27 cellular contexts compared by ENCODE assay signal in genomic region chr4:170227928-170228327, GRCh38.
DNase-seq lines count a peak whose midpoint lies in the region; ATAC-seq and TF ChIP-seq lines count a peak whose summit lies in the region.
"Had no signal": no experiment of that assay in that cellular context is flagged by ENCODE, and none has a peak within 500 bp of the region (broad histone marks: within the 10 kb centered on the region; RNA-seq: fewer than 3 reads in every experiment).

No MANE protein-coding gene starts in this region.

- WGBS in mammary epithelial cell (ENCODE audit: low coverage, missing lambda C conversion rate): 94% methylated on average over 2 of the region's 2 CpGs

- TF ChIP-seq POLR2A in breast epithelium (IDR thresholded peaks at IDR 0.05): no peak

- peak; percentile 38; the same call in 1 of the 3 replicates for ATAC-seq in SK-N-SH treated with all-trans-retinoic acid at 6 μM for 48 hours
- ATAC-seq: naive thymus-derived CD4-positive, alpha-beta T cell had no signal

- H3K27ac Mint-ChIP-seq in type B pancreatic cell: no peak overlapping the region
- H3K27ac Mint-ChIP-seq: activated B cell treated with CpG ODN at 0.5 μM for 24 hours; activated T-helper 1 cell treated with anti-CD3 and anti-CD28 coated beads, Interleukin-12 subunit alpha, Interleukin-12 subunit beta, Interleukin-2, Interleukin-4 antibody, amounts not matched to agents 30 ng/mL and 10 ng/mL and 1 ng/mL, durations not matched to agents 14 hours and 24 hours and 36 hours; B cell; CD8-positive, alpha-beta memory T cell; mesothelial cell of epicardium; naive thymus-derived CD4-positive, alpha-beta T cell; stimulated activated naive CD8-positive, alpha-beta T cell treated with anti-CD3 and anti-CD28 coated beads, Interleukin-15, Interleukin-2, amounts not matched to agents 100 ng/mL and 50 ng/mL, for 24 hours had no signal

- no peaks in the 10 kb centered on the region for H3K9me3 Mint-ChIP-seq in type B pancreatic cell
- H3K9me3 Mint-ChIP-seq: activated B cell treated with CpG ODN at 0.5 μM for 24 hours; activated T-helper 1 cell treated with anti-CD3 and anti-CD28 coated beads, Interleukin-12 subunit alpha, Interleukin-12 subunit beta, Interleukin-2, Interleukin-4 antibody, amounts not matched to agents 30 ng/mL and 10 ng/mL and 1 ng/mL, durations not matched to agents 14 hours and 24 hours and 36 hours; mesothelial cell of epicardium had no signal

- H2AFZ ChIP-seq in mammary epithelial cell (ENCODE audit: low read depth, low read length): peak overlapping the region; percentile 75

- dilution Hi-C loops in mammary epithelial cell (cut with HindIII; ENCODE audit: low sequenced_read_pairs): no loop called here

- H3K9me3 ChIP-seq in mammary epithelial cell (replicated peaks; ENCODE audit: insufficient read depth, low read length) (no peaks in the 10 kb centered on the region), breast epithelium (no peaks in the 10 kb centered on the region), MG63 (no peaks in the 10 kb centered on the region)
- H3K9me3 ChIP-seq: left ventricle myocardium inferior had no signal

- DNase-seq in mammary epithelial cell (peak; percentile 15), breast epithelium (ENCODE audit: low spot score in 2 of 2) (no peak), fibroblast of mammary gland (ENCODE audit: low read depth) (no peak), type B pancreatic cell (ENCODE audit: extremely low spot score, unreplicated experiment) (no peak), DMS79 (lab: John Stamatoyannopoulos, UW) (no peak), MG63 (no peak), DMS79 treated with DMSO at 0.1 percent for 48 hours (lab: John Stamatoyannopoulos, UW) (no peak)
- DNase-seq: activated B cell treated with CpG ODN at 0.5 μM for 24 hours; activated naive CD4-positive, alpha-beta T cell treated with anti-CD3 and anti-CD28 coated beads, Interleukin-2, amount 50 U/mL, for 16 hours; CD8-positive, alpha-beta memory T cell; GF-D8; hypothalamus; left ventricle myocardium inferior; naive thymus-derived CD4-positive, alpha-beta T cell; NCI-H1694; NCI-H2171 treated with DMSO at 0.1 percent for 48 hours; NCI-H510A treated with DMSO at 0.1 percent for 48 hours; occipital lobe; Right ventricle myocardium superior; SW 1271; T1000 had no signal

- H4K20me1 ChIP-seq in mammary epithelial cell (ENCODE audit: insufficient read depth, low read length): no peaks in the 10 kb centered on the region

- H3K4me1 ChIP-seq in mammary epithelial cell (ENCODE audit: insufficient read depth, low read length): peaks cover 14% of the 10 kb centered on the region
- H3K4me1 ChIP-seq in breast epithelium: no peaks in the 10 kb centered on the region
- H3K4me1 ChIP-seq: left ventricle myocardium inferior had no signal

- no peaks in the 10 kb centered on the region for H3K27me3 Mint-ChIP-seq in type B pancreatic cell
- H3K27me3 Mint-ChIP-seq: activated B cell treated with CpG ODN at 0.5 μM for 24 hours; B cell; naive thymus-derived CD4-positive, alpha-beta T cell; stimulated activated naive CD8-positive, alpha-beta T cell treated with anti-CD3 and anti-CD28 coated beads, Interleukin-15, Interleukin-2, amounts not matched to agents 100 ng/mL and 50 ng/mL, for 24 hours had no signal

- CTCF ChIA-PET in mammary epithelial cell (lab: Charles Lee; ENCODE audit: low non-redundant PET): no interaction called here

- H3K27ac ChIP-seq in mammary epithelial cell (ENCODE audit: insufficient read depth, low read depth, low read length) (no peak overlapping the region), breast epithelium (no peak overlapping the region)
- H3K27ac ChIP-seq: cardiac muscle cell, left ventricle myocardium inferior had no signal

- in situ Hi-C loops in mammary epithelial cell (cut with MboI; ENCODE audit: low sequenced_read_pairs in 2 of 2): no loop called here

- H3K4me3 ChIP-seq in mammary epithelial cell (replicated peaks in 1 of 3; ENCODE audit: insufficient read depth in 1 of 3, low read depth in 2 of 3, low read length in 3 of 3) (no peak overlapping the region), breast epithelium (no peak overlapping the region), fibroblast of mammary gland (ENCODE audit: control insufficient read depth, low read depth, low read length) (no peak overlapping the region), MG63 (no peak overlapping the region)
- H3K4me3 ChIP-seq: cardiac muscle cell, left ventricle myocardium inferior had no signal

- TF ChIP-seq CTCF in mammary epithelial cell (conservative IDR thresholded peaks at IDR 0.05 in 1 of 2, IDR thresholded peaks at IDR 0.05 in 1 of 2; ENCODE audit: extremely low read depth in 1 of 2, insufficient read depth in 1 of 2, low read depth in 1 of 2, low read length in 2 of 2) (peak; percentile 3 to 19), breast epithelium (IDR thresholded peaks at IDR 0.05) (no peak), fibroblast of mammary gland (conservative IDR thresholded peaks at IDR 0.05; ENCODE audit: control insufficient read depth, insufficient read depth, low read depth, low read length) (peak; percentile 3), type B pancreatic cell (conservative IDR thresholded peaks at IDR 0.05) (peak; percentile 54)

- no TSS peak for BruUV-seq in mammary epithelial cell (replicated peaks; lab: Mats Ljungman, UMichigan)

- intact Hi-C loops in mammary epithelial cell (cut with micrococcal nuclease) (no loop called here), breast epithelium (cut with DNase I; ENCODE audit: low total_unique reads) (no loop called here)

- no peaks in the 10 kb centered on the region for H3K4me1 Mint-ChIP-seq in type B pancreatic cell (ENCODE audit: unreplicated experiment)
- H3K4me1 Mint-ChIP-seq: CD8-positive, alpha-beta memory T cell; naive thymus-derived CD4-positive, alpha-beta T cell had no signal

- no peaks in the 10 kb centered on the region for H3K79me2 ChIP-seq in mammary epithelial cell (ENCODE audit: insufficient read depth, low read length)

- H3K36me3 ChIP-seq in mammary epithelial cell (ENCODE audit: insufficient read depth, low read length) (no peaks in the 10 kb centered on the region), breast epithelium (no peaks in the 10 kb centered on the region), MG63 (no peaks in the 10 kb centered on the region)
- H3K36me3 ChIP-seq: cardiac muscle cell, left ventricle myocardium inferior had no signal

- no peaks in the 10 kb centered on the region for H3K36me3 Mint-ChIP-seq in type B pancreatic cell
- H3K36me3 Mint-ChIP-seq: CD8-positive, alpha-beta memory T cell; mesothelial cell of epicardium; naive thymus-derived CD4-positive, alpha-beta T cell had no signal

- H3K4me2 ChIP-seq in mammary epithelial cell (ENCODE audit: insufficient read depth, low read depth, low read length): no peak overlapping the region

- H3K4me3 Mint-ChIP-seq in type B pancreatic cell: no peak overlapping the region
- H3K4me3 Mint-ChIP-seq: activated B cell treated with CpG ODN at 0.5 μM for 24 hours; activated T-helper 1 cell treated with anti-CD3 and anti-CD28 coated beads, Interleukin-12 subunit alpha, Interleukin-12 subunit beta, Interleukin-2, Interleukin-4 antibody, amounts not matched to agents 30 ng/mL and 10 ng/mL and 1 ng/mL, durations not matched to agents 14 hours and 24 hours and 36 hours; B cell; CD8-positive, alpha-beta memory T cell; mesothelial cell of epicardium; naive thymus-derived CD4-positive, alpha-beta T cell; stimulated activated naive CD8-positive, alpha-beta T cell treated with anti-CD3 and anti-CD28 coated beads, Interleukin-15, Interleukin-2, amounts not matched to agents 100 ng/mL and 50 ng/mL, for 24 hours had no signal

- no peaks in the 10 kb centered on the region for H3K27me3 ChIP-seq in mammary epithelial cell (ENCODE audit: insufficient read depth, low read length)
- no peaks in the 10 kb centered on the region for H3K27me3 ChIP-seq in breast epithelium
- H3K27me3 ChIP-seq in MG63: no peaks in the 10 kb centered on the region
- H3K27me3 ChIP-seq: cardiac muscle cell had no signal

- no peak overlapping the region for H3K9ac ChIP-seq in mammary epithelial cell (ENCODE audit: insufficient read depth, low read length)

TF ChIP-seq in SK-N-SH treated with all-trans-retinoic acid at 6 μM for 48 hours, 23 proteins besides CTCF, POLR2A, EP300 and RAD21 (continues in another document):
- TF ChIP-seq ZC3H10 (CRISPR knock-in tag; IDR thresholded peaks at IDR 0.05) (no peak), TSHZ2 (CRISPR knock-in tag; IDR thresholded peaks at IDR 0.05) (no peak), CSRNP3 (CRISPR knock-in tag; IDR thresholded peaks at IDR 0.05) (no peak)

Comparison
In these comparisons a context has a peak if more than half of its experiments do, and no peak if none do; other contexts are left out.
1. CTCF ChIP-seq: peak in mammary epithelial cell (2 of 2), fibroblast of mammary gland (single experiment) and type B pancreatic cell (single experiment); none in breast epithelium (0 of 3).